In the genomic region with DNA sequence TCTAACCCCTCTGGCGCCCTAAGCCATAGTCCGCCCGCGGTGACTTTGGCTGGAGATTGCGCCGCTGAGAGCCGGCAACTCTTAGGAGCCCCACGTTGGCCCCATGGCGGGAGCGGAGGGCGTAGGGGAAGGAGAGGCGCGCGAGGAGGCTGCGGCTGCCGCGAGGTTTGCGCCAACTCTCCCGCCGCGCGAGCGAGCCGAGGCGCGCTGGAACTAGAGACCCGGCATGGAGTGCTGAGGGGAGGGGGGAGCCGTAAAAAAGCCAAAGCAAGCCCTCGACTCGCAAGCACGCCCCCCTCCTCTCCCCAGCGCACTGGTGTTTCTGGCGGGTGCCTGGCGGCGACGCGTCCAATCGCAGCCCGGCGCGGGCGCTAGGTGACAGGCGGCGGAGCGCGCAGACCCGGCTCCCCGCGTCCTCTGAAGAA, we compare ENCODE assay signal across 8 cellular contexts. TPM values are rescaled to one million over a fixed set of nuclear protein-coding genes. Genes with fewer than 3 reads are reported as not detected.
A peak's percentile ranks its signal among the peaks of the same experiment; 100 is the strongest.
DNase-seq lines count a peak whose midpoint lies in the region; ATAC-seq and TF ChIP-seq lines count a peak whose summit lies in the region.

A gene with protein sequence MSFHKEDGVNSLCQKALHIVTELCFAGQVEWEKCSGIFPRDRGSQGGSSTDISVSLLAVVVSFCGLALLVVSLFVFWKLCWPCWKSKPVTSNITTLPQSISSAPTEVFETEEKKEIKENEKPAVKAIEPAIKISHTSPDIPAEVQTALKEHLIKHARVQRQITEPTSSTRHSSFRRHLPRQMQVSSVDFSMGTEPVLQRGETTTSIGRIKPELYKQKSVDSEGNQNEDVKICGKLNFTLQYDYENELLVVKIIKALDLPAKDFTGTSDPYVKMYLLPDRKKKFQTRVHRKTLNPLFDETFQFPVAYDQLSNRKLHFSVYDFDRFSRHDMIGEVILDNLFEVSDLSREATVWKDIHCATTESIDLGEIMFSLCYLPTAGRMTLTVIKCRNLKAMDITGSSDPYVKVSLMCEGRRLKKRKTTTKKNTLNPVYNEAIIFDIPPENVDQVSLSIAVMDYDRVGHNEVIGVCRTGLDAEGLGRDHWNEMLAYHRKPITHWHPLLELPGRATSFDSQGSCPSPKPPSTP (minus strand): TSS at position 233 of the 425 bp plus-strand sequence. CDS start 297 bp downstream, outside the sequence.

- H3K27me3 ChIP-seq in H7 (ENCODE audit: control insufficient read depth, insufficient read depth, low read length) (peaks cover 38% of the 10 kb centered on the region), left lung (peaks cover 42 to 56% of the 10 kb centered on the region in 2 donors), thymus (ENCODE audit: control insufficient read depth, insufficient read depth) (peaks cover 29% of the 10 kb centered on the region)

- 6% methylated on average over 49 of the region's 49 CpGs for WGBS in thymus

- intact Hi-C loops in left lung (cut with DNase I), result no loop called here

- H3K4me3 ChIP-seq in H7 (ENCODE audit: insufficient read depth, low read depth, low read length) (peak within 1 kb of the TSS; percentile 53), left lung (peak within 1 kb of the TSS; percentile 27 to 34), thymus (ENCODE audit: low read length) (peak within 1 kb of the TSS; percentile 43)

- H3K27ac ChIP-seq in 22Rv1, result 0 out of 2 replicates have a peak within 1 kb of the TSS, but pooled peaks have one; percentile 19
- no peak within 1 kb of the TSS for H3K27ac ChIP-seq in left lung
- no peak within 1 kb of the TSS for H3K27ac ChIP-seq in thymus (ENCODE audit: low read depth)

- H3K9me3 ChIP-seq in left lung (no peaks in the 10 kb centered on the region), thymus (ENCODE audit: control insufficient read depth) (peaks cover 4% of the 10 kb centered on the region)

- ATAC-seq in left lung (peak; percentile 35), GM18502 (IDR thresholded peaks at IDR 0.05; ENCODE audit: poor library complexity, unreplicated experiment) (no peak)

- TF ChIP-seq CTCF in 22Rv1 (IDR thresholded peaks at IDR 0.05) (no peak; the same call in 1 of the 2 replicates), left lung (IDR thresholded peaks at IDR 0.05) (no peak)

- H3K4me1 ChIP-seq in left lung (peaks cover 0 to 11% of the 10 kb centered on the region in 2 donors), thymus (ENCODE audit: control insufficient read depth, insufficient read depth, low read length) (no peaks in the 10 kb centered on the region)

- no peaks in the 10 kb centered on the region for H3K36me3 ChIP-seq in H7 (replicated peaks; ENCODE audit: control insufficient read depth, insufficient read depth, low read length)
- no peaks in the 10 kb centered on the region for H3K36me3 ChIP-seq in left lung
- no peaks in the 10 kb centered on the region for H3K36me3 ChIP-seq in thymus (ENCODE audit: control insufficient read depth, insufficient read depth)

- DNase-seq in H7, result peak; percentile 88
- DNase-seq in astrocyte of the hippocampus (ENCODE audit: low read depth, low spot score), result peak; percentile 37
- peak in 1 of 2 donors; percentile 67 for DNase-seq in left lung
- DNase-seq in NCI-H1694 treated with DMSO at 0.1 percent for 48 hours (lab: John Stamatoyannopoulos, UW), result no peak
- DNase-seq in KG1 (lab: John Stamatoyannopoulos, UW), result no peak

RNA-seq across cellular contexts. Expression of the gene that starts here (rescaled TPM):
- total RNA-seq in H7 (2014; rRNA removed; shearing (Covaris generic)), result 0.69 and 0.92 TPM in 2 replicates
- not detected for total RNA-seq in left lung
- not detected for polyA plus RNA-seq in thymus

Comparison
In these comparisons a context has a peak if more than half of its experiments do, and no peak if none do; other contexts are left out.
1. Peak in DNase-seq and H3K4me3 ChIP-seq in H7; RNA of the gene not detected or under 1 TPM.
2. Peak in ATAC-seq and H3K4me3 ChIP-seq in left lung; RNA of the gene not detected or under 1 TPM.